1 cellular context compared by ENCODE assay signal in the genomic region with DNA sequence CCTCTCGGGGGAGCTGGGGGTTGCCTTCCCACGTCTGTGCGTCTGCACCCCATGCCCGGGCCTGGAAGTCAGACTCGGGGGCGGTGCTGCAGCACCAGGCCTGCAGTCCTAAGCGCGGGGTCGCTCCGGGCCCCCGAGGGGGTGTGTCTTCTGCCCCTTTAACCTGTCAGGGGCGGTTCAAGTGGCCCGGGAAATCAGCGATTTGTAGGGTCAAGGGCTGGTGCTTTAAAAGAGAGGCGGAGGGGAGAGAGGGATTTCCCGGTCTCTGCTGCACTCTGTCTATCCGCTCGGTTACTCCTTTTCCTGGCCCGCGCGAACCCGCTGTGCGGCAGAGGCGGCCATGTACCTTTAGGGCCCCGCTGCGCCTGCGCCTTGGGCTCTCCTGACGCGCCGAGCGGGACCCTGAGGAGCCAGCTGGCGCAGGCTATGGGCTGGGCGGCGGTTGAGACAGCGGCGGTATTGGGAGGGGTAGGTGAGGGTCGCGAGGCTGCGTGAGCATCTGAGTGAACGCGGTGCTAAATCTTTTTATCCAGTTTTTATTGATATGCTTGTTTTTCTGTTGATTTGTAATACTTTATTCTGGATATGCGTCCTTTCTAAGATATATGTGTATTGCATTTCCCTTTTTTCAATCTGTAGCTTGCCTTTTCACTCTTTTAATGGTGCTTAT.
A peak's percentile ranks its signal among the peaks of the same experiment; 100 is the strongest.
TF ChIP-seq lines count a peak whose summit lies in the region.

No MANE protein-coding gene starts in this region.

TF ChIP-seq in HepG2, 621 proteins besides CTCF, POLR2A, EP300 and RAD21 (continued from another document):
- TF ChIP-seq, protein P1, sequence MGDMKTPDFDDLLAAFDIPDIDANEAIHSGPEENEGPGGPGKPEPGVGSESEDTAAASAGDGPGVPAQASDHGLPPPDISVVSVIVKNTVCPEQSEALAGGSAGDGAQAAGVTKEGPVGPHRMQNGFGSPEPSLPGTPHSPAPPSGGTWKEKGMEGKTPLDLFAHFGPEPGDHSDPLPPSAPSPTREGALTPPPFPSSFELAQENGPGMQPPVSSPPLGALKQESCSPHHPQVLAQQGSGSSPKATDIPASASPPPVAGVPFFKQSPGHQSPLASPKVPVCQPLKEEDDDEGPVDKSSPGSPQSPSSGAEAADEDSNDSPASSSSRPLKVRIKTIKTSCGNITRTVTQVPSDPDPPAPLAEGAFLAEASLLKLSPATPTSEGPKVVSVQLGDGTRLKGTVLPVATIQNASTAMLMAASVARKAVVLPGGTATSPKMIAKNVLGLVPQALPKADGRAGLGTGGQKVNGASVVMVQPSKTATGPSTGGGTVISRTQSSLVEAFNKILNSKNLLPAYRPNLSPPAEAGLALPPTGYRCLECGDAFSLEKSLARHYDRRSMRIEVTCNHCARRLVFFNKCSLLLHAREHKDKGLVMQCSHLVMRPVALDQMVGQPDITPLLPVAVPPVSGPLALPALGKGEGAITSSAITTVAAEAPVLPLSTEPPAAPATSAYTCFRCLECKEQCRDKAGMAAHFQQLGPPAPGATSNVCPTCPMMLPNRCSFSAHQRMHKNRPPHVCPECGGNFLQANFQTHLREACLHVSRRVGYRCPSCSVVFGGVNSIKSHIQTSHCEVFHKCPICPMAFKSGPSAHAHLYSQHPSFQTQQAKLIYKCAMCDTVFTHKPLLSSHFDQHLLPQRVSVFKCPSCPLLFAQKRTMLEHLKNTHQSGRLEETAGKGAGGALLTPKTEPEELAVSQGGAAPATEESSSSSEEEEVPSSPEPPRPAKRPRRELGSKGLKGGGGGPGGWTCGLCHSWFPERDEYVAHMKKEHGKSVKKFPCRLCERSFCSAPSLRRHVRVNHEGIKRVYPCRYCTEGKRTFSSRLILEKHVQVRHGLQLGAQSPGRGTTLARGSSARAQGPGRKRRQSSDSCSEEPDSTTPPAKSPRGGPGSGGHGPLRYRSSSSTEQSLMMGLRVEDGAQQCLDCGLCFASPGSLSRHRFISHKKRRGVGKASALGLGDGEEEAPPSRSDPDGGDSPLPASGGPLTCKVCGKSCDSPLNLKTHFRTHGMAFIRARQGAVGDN (CRISPR knock-in tag; IDR thresholded peaks at IDR 0.05), result peak; percentile 46
- TF ChIP-seq SAP130 (CRISPR knock-in tag; IDR thresholded peaks at IDR 0.05; ENCODE audit: low read depth), result peak; percentile 34
- TF ChIP-seq TAF1 (CRISPR knock-in tag; IDR thresholded peaks at IDR 0.05), result 0 out of 2 replicates have a peak, but pooled peaks have one; percentile 25
- 0 out of 2 replicates have a peak, but pooled peaks have one; percentile 29 for TF ChIP-seq ZFX (CRISPR knock-in tag; IDR thresholded peaks at IDR 0.05; ENCODE audit: low read depth)
- 0 out of 2 replicates have a peak, but pooled peaks have one; percentile 14 for TF ChIP-seq PHF20 (CRISPR knock-in tag; IDR thresholded peaks at IDR 0.05)
- TF ChIP-seq, protein P2, sequence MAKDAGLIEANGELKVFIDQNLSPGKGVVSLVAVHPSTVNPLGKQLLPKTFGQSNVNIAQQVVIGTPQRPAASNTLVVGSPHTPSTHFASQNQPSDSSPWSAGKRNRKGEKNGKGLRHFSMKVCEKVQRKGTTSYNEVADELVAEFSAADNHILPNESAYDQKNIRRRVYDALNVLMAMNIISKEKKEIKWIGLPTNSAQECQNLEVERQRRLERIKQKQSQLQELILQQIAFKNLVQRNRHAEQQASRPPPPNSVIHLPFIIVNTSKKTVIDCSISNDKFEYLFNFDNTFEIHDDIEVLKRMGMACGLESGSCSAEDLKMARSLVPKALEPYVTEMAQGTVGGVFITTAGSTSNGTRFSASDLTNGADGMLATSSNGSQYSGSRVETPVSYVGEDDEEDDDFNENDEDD (CRISPR knock-in tag; IDR thresholded peaks at IDR 0.05; ENCODE audit: borderline replicate concordance), result peak; percentile 34; the same call in 1 of the 2 replicates
- peak; percentile 58 for TF ChIP-seq PHF8 (CRISPR knock-in tag; IDR thresholded peaks at IDR 0.05)
- TF ChIP-seq DMAP1 (CRISPR knock-in tag; IDR thresholded peaks at IDR 0.05), result peak; percentile 27; the same call in 1 of the 2 replicates
- TF ChIP-seq KDM2A (CRISPR knock-in tag; IDR thresholded peaks at IDR 0.05; ENCODE audit: borderline replicate concordance, low read depth), result peak; percentile 49; the same call in 1 of the 2 replicates
